In the genomic region with DNA sequence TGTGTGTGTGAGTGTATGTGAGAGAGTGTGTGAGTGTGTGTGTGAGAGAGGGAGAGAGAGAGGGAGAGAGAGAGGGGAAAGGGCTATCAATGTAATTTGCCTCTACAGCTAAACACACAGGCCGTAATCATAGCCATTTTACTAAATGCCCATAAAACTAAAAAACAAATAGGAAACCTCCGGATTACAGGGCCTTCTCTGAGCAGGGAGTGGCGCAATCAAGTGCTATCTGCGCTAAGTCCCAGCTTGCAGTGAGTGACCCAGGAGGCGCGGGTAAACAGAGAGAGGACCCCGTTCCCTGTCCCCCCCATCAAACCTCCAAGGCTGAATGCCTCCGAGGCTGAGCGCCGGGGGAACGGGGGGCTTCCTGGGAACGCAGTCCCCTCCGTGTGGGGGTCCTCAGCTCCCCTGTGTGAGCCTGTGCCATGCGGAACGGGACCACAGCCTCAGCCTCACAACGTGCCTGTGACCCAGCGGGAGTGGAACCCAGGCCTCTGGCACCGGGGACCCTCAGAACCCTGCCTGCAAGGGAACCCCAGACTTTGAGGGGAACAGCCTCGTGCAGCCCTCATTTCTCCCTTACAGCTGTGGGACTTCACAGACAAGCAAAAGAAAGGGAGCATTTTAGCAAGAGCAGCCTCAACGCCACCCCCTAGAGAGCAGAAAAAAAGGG, we compare ENCODE assay signal across 1 cellular context.
TF ChIP-seq lines count a peak whose summit lies in the region.

No MANE protein-coding gene starts in this region.

TF ChIP-seq in HepG2, 621 proteins besides CTCF, POLR2A, EP300 and RAD21 (continued from another document and continues in another):
- TF ChIP-seq, protein P1, sequence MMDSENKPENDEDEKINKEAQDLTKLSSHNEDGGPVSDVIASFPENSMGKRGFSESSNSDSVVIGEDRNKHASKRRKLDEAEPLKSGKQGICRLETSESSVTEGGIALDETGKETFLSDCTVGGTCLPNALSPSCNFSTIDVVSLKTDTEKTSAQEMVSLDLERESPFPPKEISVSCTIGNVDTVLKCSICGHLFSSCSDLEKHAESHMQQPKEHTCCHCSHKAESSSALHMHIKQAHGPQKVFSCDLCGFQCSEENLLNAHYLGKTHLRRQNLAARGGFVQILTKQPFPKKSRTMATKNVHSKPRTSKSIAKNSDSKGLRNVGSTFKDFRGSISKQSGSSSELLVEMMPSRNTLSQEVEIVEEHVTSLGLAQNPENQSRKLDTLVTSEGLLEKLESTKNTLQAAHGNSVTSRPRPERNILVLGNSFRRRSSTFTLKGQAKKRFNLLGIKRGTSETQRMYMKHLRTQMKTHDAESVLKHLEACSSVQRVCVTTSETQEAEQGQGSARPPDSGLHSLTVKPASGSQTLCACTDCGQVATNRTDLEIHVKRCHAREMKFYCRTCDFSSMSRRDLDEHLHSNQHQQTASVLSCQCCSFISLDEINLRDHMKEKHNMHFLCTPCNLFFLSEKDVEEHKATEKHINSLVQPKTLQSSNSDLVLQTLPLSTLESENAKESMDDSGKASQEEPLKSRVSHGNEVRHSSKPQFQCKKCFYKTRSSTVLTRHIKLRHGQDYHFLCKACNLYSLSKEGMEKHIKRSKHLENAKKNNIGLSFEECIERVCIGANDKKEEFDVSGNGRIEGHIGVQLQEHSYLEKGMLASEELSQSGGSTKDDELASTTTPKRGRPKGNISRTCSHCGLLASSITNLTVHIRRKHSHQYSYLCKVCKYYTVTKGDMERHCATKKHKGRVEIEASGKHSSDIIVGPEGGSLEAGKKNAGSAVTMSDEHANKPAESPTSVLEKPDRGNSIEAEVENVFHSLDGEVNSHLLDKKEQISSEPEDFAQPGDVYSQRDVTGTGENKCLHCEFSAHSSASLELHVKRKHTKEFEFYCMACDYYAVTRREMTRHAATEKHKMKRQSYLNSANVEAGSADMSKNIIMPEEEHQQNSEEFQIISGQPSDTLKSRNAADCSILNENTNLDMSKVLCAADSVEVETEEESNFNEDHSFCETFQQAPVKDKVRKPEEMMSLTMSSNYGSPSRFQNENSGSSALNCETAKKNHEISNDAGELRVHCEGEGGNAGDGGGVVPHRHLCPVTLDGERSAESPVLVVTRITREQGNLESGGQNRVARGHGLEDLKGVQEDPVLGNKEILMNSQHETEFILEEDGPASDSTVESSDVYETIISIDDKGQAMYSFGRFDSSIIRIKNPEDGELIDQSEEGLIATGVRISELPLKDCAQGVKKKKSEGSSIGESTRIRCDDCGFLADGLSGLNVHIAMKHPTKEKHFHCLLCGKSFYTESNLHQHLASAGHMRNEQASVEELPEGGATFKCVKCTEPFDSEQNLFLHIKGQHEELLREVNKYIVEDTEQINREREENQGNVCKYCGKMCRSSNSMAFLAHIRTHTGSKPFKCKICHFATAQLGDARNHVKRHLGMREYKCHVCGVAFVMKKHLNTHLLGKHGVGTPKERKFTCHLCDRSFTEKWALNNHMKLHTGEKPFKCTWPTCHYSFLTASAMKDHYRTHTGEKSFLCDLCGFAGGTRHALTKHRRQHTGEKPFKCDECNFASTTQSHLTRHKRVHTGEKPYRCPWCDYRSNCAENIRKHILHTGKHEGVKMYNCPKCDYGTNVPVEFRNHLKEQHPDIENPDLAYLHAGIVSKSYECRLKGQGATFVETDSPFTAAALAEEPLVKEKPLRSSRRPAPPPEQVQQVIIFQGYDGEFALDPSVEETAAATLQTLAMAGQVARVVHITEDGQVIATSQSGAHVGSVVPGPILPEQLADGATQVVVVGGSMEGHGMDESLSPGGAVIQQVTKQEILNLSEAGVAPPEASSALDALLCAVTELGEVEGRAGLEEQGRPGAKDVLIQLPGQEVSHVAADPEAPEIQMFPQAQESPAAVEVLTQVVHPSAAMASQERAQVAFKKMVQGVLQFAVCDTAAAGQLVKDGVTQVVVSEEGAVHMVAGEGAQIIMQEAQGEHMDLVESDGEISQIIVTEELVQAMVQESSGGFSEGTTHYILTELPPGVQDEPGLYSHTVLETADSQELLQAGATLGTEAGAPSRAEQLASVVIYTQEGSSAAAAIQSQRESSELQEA (CRISPR knock-in tag; IDR thresholded peaks at IDR 0.05; ENCODE audit: not compliant biosample characterization), result no peak
- TF ChIP-seq, protein P2, sequence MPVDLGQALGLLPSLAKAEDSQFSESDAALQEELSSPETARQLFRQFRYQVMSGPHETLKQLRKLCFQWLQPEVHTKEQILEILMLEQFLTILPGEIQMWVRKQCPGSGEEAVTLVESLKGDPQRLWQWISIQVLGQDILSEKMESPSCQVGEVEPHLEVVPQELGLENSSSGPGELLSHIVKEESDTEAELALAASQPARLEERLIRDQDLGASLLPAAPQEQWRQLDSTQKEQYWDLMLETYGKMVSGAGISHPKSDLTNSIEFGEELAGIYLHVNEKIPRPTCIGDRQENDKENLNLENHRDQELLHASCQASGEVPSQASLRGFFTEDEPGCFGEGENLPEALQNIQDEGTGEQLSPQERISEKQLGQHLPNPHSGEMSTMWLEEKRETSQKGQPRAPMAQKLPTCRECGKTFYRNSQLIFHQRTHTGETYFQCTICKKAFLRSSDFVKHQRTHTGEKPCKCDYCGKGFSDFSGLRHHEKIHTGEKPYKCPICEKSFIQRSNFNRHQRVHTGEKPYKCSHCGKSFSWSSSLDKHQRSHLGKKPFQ (CRISPR knock-in tag; IDR thresholded peaks at IDR 0.05; ENCODE audit: insufficient replicate concordance), result no peak
- TF ChIP-seq MIER3 (CRISPR knock-in tag; IDR thresholded peaks at IDR 0.05; ENCODE audit: borderline replicate concordance), result no peak
- peak; percentile 51; the same call in 1 of the 2 replicates for TF ChIP-seq FOXO1 (CRISPR knock-in tag; IDR thresholded peaks at IDR 0.05)
- TF ChIP-seq HNF4G (IDR thresholded peaks at IDR 0.05; ENCODE audit: borderline replicate concordance, low read depth, low read length), result peak; percentile 49; the same call in 1 of the 2 replicates
- TF ChIP-seq HNF4G (CRISPR knock-in tag; IDR thresholded peaks at IDR 0.05; ENCODE audit: borderline replicate concordance, low read depth), result no peak
- TF ChIP-seq, protein P3, sequence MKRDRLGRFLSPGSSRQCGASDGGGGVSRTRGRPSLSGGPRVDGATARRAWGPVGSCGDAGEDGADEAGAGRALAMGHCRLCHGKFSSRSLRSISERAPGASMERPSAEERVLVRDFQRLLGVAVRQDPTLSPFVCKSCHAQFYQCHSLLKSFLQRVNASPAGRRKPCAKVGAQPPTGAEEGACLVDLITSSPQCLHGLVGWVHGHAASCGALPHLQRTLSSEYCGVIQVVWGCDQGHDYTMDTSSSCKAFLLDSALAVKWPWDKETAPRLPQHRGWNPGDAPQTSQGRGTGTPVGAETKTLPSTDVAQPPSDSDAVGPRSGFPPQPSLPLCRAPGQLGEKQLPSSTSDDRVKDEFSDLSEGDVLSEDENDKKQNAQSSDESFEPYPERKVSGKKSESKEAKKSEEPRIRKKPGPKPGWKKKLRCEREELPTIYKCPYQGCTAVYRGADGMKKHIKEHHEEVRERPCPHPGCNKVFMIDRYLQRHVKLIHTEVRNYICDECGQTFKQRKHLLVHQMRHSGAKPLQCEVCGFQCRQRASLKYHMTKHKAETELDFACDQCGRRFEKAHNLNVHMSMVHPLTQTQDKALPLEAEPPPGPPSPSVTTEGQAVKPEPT (CRISPR knock-in tag; IDR thresholded peaks at IDR 0.05; ENCODE audit: low read depth), result peak; percentile 64; the same call in 1 of the 2 replicates
- no peak for TF ChIP-seq ZNF44 (CRISPR knock-in tag; IDR thresholded peaks at IDR 0.05)
- no peak for TF ChIP-seq NAIF1 (CRISPR knock-in tag; IDR thresholded peaks at IDR 0.05; ENCODE audit: borderline replicate concordance)
- TF ChIP-seq POLR2G (IDR thresholded peaks at IDR 0.05; ENCODE audit: low read depth, low read length), result peak; percentile 48; the same call in 1 of the 2 replicates
- TF ChIP-seq ISL2 (CRISPR knock-in tag; IDR thresholded peaks at IDR 0.05), result peak; percentile 37; the same call in 1 of the 2 replicates
- TF ChIP-seq ERF (CRISPR knock-in tag; IDR thresholded peaks at IDR 0.05), result no peak
- no peak for TF ChIP-seq MIER2 (CRISPR knock-in tag; IDR thresholded peaks at IDR 0.05)
- no peak for TF ChIP-seq CBFB (CRISPR knock-in tag; IDR thresholded peaks at IDR 0.05)
- TF ChIP-seq ZC3H13 (CRISPR knock-in tag; IDR thresholded peaks at IDR 0.05), result peak; percentile 61
- TF ChIP-seq ZBTB8A (CRISPR knock-in tag; IDR thresholded peaks at IDR 0.05; ENCODE audit: borderline replicate concordance, low read depth), result no peak
- TF ChIP-seq, protein P4, sequence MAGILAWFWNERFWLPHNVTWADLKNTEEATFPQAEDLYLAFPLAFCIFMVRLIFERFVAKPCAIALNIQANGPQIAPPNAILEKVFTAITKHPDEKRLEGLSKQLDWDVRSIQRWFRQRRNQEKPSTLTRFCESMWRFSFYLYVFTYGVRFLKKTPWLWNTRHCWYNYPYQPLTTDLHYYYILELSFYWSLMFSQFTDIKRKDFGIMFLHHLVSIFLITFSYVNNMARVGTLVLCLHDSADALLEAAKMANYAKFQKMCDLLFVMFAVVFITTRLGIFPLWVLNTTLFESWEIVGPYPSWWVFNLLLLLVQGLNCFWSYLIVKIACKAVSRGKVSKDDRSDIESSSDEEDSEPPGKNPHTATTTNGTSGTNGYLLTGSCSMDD (CRISPR knock-in tag; IDR thresholded peaks at IDR 0.05), result no peak
- TF ChIP-seq PHF5A (CRISPR knock-in tag; IDR thresholded peaks at IDR 0.05; ENCODE audit: low read depth, unreplicated experiment), result no peak
- TF ChIP-seq FOSL1 (CRISPR knock-in tag; IDR thresholded peaks at IDR 0.05; ENCODE audit: borderline replicate concordance), result no peak
- no peak for TF ChIP-seq ZNF605 (CRISPR knock-in tag; IDR thresholded peaks at IDR 0.05)
- TF ChIP-seq, protein P5, sequence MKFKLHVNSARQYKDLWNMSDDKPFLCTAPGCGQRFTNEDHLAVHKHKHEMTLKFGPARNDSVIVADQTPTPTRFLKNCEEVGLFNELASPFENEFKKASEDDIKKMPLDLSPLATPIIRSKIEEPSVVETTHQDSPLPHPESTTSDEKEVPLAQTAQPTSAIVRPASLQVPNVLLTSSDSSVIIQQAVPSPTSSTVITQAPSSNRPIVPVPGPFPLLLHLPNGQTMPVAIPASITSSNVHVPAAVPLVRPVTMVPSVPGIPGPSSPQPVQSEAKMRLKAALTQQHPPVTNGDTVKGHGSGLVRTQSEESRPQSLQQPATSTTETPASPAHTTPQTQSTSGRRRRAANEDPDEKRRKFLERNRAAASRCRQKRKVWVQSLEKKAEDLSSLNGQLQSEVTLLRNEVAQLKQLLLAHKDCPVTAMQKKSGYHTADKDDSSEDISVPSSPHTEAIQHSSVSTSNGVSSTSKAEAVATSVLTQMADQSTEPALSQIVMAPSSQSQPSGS (CRISPR knock-in tag; IDR thresholded peaks at IDR 0.05), result peak; percentile 51; the same call in 1 of the 2 replicates
- TF ChIP-seq, protein P6, sequence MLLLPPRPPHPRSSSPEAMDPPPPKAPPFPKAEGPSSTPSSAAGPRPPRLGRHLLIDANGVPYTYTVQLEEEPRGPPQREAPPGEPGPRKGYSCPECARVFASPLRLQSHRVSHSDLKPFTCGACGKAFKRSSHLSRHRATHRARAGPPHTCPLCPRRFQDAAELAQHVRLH (CRISPR knock-in tag; IDR thresholded peaks at IDR 0.05; ENCODE audit: borderline replicate concordance, low read depth), result no peak
- no peak for TF ChIP-seq KDM3A (CRISPR knock-in tag; IDR thresholded peaks at IDR 0.05; ENCODE audit: low read depth)
- TF ChIP-seq MATR3 (CRISPR knock-in tag; IDR thresholded peaks at IDR 0.05), result no peak
- TF ChIP-seq ZNF225 (CRISPR knock-in tag; IDR thresholded peaks at IDR 0.05), result peak; percentile 12; the same call in 1 of the 2 replicates
- TF ChIP-seq, protein P7, sequence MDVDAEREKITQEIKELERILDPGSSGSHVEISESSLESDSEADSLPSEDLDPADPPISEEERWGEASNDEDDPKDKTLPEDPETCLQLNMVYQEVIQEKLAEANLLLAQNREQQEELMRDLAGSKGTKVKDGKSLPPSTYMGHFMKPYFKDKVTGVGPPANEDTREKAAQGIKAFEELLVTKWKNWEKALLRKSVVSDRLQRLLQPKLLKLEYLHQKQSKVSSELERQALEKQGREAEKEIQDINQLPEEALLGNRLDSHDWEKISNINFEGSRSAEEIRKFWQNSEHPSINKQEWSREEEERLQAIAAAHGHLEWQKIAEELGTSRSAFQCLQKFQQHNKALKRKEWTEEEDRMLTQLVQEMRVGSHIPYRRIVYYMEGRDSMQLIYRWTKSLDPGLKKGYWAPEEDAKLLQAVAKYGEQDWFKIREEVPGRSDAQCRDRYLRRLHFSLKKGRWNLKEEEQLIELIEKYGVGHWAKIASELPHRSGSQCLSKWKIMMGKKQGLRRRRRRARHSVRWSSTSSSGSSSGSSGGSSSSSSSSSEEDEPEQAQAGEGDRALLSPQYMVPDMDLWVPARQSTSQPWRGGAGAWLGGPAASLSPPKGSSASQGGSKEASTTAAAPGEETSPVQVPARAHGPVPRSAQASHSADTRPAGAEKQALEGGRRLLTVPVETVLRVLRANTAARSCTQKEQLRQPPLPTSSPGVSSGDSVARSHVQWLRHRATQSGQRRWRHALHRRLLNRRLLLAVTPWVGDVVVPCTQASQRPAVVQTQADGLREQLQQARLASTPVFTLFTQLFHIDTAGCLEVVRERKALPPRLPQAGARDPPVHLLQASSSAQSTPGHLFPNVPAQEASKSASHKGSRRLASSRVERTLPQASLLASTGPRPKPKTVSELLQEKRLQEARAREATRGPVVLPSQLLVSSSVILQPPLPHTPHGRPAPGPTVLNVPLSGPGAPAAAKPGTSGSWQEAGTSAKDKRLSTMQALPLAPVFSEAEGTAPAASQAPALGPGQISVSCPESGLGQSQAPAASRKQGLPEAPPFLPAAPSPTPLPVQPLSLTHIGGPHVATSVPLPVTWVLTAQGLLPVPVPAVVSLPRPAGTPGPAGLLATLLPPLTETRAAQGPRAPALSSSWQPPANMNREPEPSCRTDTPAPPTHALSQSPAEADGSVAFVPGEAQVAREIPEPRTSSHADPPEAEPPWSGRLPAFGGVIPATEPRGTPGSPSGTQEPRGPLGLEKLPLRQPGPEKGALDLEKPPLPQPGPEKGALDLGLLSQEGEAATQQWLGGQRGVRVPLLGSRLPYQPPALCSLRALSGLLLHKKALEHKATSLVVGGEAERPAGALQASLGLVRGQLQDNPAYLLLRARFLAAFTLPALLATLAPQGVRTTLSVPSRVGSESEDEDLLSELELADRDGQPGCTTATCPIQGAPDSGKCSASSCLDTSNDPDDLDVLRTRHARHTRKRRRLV (CRISPR knock-in tag; IDR thresholded peaks at IDR 0.05), result 0 out of 2 replicates have a peak, but pooled peaks have one; percentile 4
